Comparison of ENCODE assay signal across 8 cellular contexts in the genomic region with DNA sequence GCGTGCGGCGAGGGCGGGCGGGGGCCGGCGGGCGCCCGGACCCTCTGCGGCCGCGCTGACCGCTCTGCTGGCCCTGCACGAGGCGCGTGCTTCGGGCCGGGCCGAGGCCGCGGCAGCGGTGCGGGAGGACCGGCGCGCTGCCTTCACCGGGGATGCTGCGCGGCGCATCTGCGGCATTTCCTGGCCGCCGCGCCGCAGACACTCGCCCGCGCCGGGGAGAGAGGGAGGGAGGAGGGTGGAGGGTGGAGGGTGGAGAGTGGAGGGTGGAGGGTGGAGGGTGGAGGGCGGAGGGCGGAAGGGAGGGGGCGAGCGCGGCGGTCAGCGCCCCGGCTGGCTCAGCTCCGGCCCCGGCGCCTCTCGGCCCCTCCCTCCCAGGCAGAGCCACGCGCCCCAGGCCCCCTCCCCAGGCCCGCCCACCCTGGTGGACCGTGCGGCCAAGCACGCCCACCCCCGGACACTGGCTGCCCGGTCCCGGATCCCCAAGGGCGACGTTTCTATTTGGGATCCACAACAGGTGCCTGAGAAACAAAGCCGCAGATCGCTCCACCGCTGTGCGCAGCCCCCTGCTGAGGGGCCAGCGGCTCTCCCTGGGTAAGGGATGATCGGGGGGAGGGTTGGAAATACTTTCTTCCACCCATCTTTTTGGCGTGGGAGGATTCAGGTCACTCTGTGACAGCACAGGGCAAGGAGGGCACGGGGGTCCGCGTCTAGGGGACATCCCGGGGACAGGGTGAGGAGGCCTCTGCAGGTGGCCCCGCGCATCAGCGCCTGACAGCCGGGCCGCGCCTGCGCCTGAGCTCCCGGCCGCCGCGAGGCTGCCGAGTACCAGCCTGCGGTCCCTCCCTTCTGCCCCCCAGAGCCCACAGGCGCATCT.
DNase-seq lines count a peak whose midpoint lies in the region; ATAC-seq, FAIRE-seq and TF ChIP-seq lines count a peak whose summit lies in the region.

No MANE protein-coding gene starts in this region.

- no peaks in the 10 kb centered on the region for H3K9me3 ChIP-seq in upper lobe of right lung

- ATAC-seq in GM21528 (IDR thresholded peaks at IDR 0.05; ENCODE audit: low FRiP score, unreplicated experiment) (peak; percentile 83), omental fat pad (ENCODE audit: low FRiP score) (peak; percentile 85), upper lobe of right lung (peak; percentile 92)

- H3K4me1 Mint-ChIP-seq in activated naive CD4-positive, alpha-beta T cell treated with anti-CD3 and anti-CD28 coated beads for 36 hours (ENCODE audit: low read depth), result peaks cover 6% of the 10 kb centered on the region

- H3K27ac ChIP-seq in upper lobe of right lung, result peak overlapping the region; percentile 74

- peaks cover 33% of the 10 kb centered on the region for H3K27me3 Mint-ChIP-seq in activated naive CD4-positive, alpha-beta T cell treated with anti-CD3 and anti-CD28 coated beads for 36 hours (ENCODE audit: low read depth)

- DNase-seq in Daoy (ENCODE audit: low read depth) (peak; percentile 95), HuH-7.5 (ENCODE audit: low spot score) (peak; percentile 73), RCC 7860 (ENCODE audit: low spot score) (peak; percentile 69), globus pallidus (ENCODE audit: low spot score) (peak; percentile 89), omental fat pad (ENCODE audit: low spot score) (no peak), upper lobe of right lung (peak; percentile 84)
- DNase-seq in activated naive CD4-positive, alpha-beta T cell treated with anti-CD3 and anti-CD28 coated beads for 36 hours, result peak; percentile 71

- peak overlapping the region; percentile 60 for H3K4me3 ChIP-seq in upper lobe of right lung

- H3K36me3 Mint-ChIP-seq in activated naive CD4-positive, alpha-beta T cell treated with anti-CD3 and anti-CD28 coated beads for 36 hours (ENCODE audit: low read depth), result no peaks in the 10 kb centered on the region

- intact Hi-C loops in activated naive CD4-positive, alpha-beta T cell treated with anti-CD3 and anti-CD28 coated beads for 36 hours (cut with micrococcal nuclease), result loop anchor here (1.0 kb wide), 1 partner anchor 111 kb away; no protein-coding TSS in a partner anchor
- intact Hi-C loops in upper lobe of right lung (cut with DNase I), result no loop called here

- H3K9me3 Mint-ChIP-seq in activated naive CD4-positive, alpha-beta T cell treated with anti-CD3 and anti-CD28 coated beads for 36 hours, result no peaks in the 10 kb centered on the region

- peak in 1 of 3 donors; percentile 3 for TF ChIP-seq CTCF in omental fat pad (IDR thresholded peaks at IDR 0.05)
- TF ChIP-seq CTCF in upper lobe of right lung (IDR thresholded peaks at IDR 0.05), result no peak

- H3K36me3 ChIP-seq in upper lobe of right lung, result no peaks in the 10 kb centered on the region

- no peak overlapping the region for H3K27ac Mint-ChIP-seq in activated naive CD4-positive, alpha-beta T cell treated with anti-CD3 and anti-CD28 coated beads for 36 hours

- H3K4me3 Mint-ChIP-seq in activated naive CD4-positive, alpha-beta T cell treated with anti-CD3 and anti-CD28 coated beads for 36 hours, result peak overlapping the region; percentile 84

- no peaks in the 10 kb centered on the region for H3K27me3 ChIP-seq in upper lobe of right lung

- FAIRE-seq in RCC 7860 (lab: Jason Lieb, UNC), result no peak

- H3K4me1 ChIP-seq in upper lobe of right lung, result no peaks in the 10 kb centered on the region

- CTCF ChIA-PET in activated naive CD4-positive, alpha-beta T cell treated with anti-CD3 and anti-CD28 coated beads for 36 hours (lab: Charles Lee), result interaction anchor here (0.6 to 1.1 kb wide), 9 partner anchors 9 to 268 kb away, joined by 3 to 4 read pairs (median 3); no protein-coding TSS in a partner anchor
